In the genomic region with DNA sequence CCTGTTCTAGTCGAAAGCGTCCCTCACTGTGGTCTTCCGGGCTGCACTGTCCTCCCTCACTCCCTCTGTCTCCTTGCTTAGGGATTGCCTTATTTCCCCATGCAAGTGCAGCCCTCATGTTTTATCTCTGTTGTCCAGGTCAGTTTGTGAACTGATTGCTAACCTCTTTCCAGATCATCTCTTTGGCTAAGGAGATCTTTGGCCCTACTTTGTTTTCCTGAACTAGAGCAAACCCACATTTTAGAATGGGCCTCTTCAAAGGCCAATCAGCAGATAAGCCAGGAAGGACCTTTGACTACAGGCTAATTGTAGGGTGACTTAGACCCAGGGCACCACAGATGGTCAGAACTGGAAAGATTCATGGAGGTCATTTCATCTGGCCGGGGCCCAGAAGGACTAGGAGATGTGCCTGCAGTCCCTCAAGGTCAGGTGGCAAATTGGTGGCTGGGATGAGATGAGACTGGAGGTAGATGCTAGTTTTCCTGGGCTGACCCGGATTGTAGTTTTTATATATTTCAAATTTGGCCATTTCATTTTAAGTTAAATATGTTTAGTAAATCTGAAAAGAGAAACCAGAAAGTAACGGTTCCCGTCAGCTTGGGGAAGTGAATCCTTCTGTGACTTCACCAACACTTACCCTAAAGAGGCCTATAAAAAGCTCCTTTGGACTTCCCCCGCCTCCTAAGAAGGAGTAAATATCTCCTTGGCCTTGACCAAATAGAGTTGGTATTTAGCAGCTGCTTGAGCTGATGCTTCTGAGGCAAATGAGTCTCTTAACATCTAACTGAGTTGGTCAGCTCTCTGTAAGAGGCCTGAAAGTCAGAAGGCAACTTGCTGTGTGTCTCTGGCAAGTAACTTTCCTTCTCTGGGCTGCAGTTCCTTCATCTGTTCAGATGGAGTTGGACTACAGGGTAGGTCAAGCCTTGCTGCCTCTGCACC, we compare ENCODE assay signal across 1 cellular context.
A peak's percentile ranks its signal among the peaks of the same experiment; 100 is the strongest.
TF ChIP-seq lines count a peak whose summit lies in the region.

No MANE protein-coding gene starts in this region.

TF ChIP-seq in HepG2, 621 proteins besides CTCF, POLR2A, EP300 and RAD21 (continued from another document and continues in another):
- TF ChIP-seq, protein P1, sequence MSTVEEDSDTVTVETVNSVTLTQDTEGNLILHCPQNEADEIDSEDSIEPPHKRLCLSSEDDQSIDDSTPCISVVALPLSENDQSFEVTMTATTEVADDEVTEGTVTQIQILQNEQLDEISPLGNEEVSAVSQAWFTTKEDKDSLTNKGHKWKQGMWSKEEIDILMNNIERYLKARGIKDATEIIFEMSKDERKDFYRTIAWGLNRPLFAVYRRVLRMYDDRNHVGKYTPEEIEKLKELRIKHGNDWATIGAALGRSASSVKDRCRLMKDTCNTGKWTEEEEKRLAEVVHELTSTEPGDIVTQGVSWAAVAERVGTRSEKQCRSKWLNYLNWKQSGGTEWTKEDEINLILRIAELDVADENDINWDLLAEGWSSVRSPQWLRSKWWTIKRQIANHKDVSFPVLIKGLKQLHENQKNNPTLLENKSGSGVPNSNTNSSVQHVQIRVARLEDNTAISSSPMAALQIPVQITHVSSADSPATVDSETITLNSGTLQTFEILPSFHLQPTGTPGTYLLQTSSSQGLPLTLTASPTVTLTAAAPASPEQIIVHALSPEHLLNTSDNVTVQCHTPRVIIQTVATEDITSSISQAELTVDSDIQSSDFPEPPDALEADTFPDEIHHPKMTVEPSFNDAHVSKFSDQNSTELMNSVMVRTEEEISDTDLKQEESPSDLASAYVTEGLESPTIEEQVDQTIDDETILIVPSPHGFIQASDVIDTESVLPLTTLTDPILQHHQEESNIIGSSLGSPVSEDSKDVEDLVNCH (CRISPR knock-in tag; IDR thresholded peaks at IDR 0.05) = no peak
- peak; percentile 65; the same call in 1 of the 2 replicates for TF ChIP-seq SMAD3 (CRISPR knock-in tag; IDR thresholded peaks at IDR 0.05)
- TF ChIP-seq ZNF383 (CRISPR knock-in tag; IDR thresholded peaks at IDR 0.05; ENCODE audit: borderline replicate concordance) = no peak
- TF ChIP-seq, protein P2, sequence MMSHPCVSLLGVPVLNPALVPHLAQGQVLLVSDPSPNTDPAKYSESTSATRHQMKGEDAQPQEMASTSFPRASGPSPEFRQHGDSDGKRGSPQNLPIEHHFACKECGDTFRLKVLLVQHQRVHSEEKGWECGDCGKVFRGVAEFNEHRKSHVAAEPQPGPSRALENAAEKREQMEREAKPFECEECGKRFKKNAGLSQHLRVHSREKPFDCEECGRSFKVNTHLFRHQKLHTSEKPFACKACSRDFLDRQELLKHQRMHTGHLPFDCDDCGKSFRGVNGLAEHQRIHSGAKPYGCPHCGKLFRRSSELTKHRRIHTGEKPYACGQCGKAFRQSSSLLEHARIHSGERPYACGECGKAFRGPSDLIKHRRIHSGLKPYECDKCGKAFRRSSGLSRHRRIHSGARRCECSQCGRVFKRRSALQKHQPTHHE (CRISPR knock-in tag; IDR thresholded peaks at IDR 0.05; ENCODE audit: borderline replicate concordance) = no peak
- TF ChIP-seq TEAD3 (CRISPR knock-in tag; optimal IDR thresholded peaks at IDR 0.05; ENCODE audit: borderline replicate concordance) = peak; percentile 58
- TF ChIP-seq ZNF790 (CRISPR knock-in tag; IDR thresholded peaks at IDR 0.05; ENCODE audit: borderline replicate concordance) = no peak
- TF ChIP-seq EEA1 (CRISPR knock-in tag; IDR thresholded peaks at IDR 0.05; ENCODE audit: borderline replicate concordance) = no peak
- no peak for TF ChIP-seq HMGA1 (CRISPR knock-in tag; conservative IDR thresholded peaks at IDR 0.05)
- TF ChIP-seq KAT8 (CRISPR knock-in tag; IDR thresholded peaks at IDR 0.05) = peak; percentile 86
- TF ChIP-seq TRIM24 (CRISPR knock-in tag; IDR thresholded peaks at IDR 0.05) = no peak
- peak; percentile 57; the same call in 1 of the 2 replicates for TF ChIP-seq KDM4B (CRISPR knock-in tag; IDR thresholded peaks at IDR 0.05)
- TF ChIP-seq ZNF614 (CRISPR knock-in tag; IDR thresholded peaks at IDR 0.05; ENCODE audit: borderline replicate concordance) = peak; percentile 78; the same call in 1 of the 2 replicates
- TF ChIP-seq ARNT (IDR thresholded peaks at IDR 0.05) = no peak
- no peak for TF ChIP-seq ZNF850 (CRISPR knock-in tag; conservative IDR thresholded peaks at IDR 0.05)
- no peak for TF ChIP-seq KLF11 (CRISPR knock-in tag; IDR thresholded peaks at IDR 0.05)
- TF ChIP-seq, protein P3, sequence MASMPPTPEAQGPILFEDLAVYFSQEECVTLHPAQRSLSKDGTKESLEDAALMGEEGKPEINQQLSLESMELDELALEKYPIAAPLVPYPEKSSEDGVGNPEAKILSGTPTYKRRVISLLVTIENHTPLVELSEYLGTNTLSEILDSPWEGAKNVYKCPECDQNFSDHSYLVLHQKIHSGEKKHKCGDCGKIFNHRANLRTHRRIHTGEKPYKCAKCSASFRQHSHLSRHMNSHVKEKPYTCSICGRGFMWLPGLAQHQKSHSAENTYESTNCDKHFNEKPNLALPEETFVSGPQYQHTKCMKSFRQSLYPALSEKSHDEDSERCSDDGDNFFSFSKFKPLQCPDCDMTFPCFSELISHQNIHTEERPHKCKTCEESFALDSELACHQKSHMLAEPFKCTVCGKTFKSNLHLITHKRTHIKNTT (CRISPR knock-in tag; IDR thresholded peaks at IDR 0.05) = no peak
- TF ChIP-seq SIN3A (IDR thresholded peaks at IDR 0.05; ENCODE audit: borderline replicate concordance, low read depth, low read length) = no peak
- peak; percentile 95; the same call in 1 of the 2 replicates for TF ChIP-seq ZNF768 (CRISPR knock-in tag; IDR thresholded peaks at IDR 0.05)
- TF ChIP-seq MIXL1 (CRISPR knock-in tag; IDR thresholded peaks at IDR 0.05) = peak; percentile 94
- TF ChIP-seq, protein P4, sequence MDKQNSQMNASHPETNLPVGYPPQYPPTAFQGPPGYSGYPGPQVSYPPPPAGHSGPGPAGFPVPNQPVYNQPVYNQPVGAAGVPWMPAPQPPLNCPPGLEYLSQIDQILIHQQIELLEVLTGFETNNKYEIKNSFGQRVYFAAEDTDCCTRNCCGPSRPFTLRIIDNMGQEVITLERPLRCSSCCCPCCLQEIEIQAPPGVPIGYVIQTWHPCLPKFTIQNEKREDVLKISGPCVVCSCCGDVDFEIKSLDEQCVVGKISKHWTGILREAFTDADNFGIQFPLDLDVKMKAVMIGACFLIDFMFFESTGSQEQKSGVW (CRISPR knock-in tag; IDR thresholded peaks at IDR 0.05; ENCODE audit: borderline replicate concordance) = no peak
- TF ChIP-seq, protein P5, sequence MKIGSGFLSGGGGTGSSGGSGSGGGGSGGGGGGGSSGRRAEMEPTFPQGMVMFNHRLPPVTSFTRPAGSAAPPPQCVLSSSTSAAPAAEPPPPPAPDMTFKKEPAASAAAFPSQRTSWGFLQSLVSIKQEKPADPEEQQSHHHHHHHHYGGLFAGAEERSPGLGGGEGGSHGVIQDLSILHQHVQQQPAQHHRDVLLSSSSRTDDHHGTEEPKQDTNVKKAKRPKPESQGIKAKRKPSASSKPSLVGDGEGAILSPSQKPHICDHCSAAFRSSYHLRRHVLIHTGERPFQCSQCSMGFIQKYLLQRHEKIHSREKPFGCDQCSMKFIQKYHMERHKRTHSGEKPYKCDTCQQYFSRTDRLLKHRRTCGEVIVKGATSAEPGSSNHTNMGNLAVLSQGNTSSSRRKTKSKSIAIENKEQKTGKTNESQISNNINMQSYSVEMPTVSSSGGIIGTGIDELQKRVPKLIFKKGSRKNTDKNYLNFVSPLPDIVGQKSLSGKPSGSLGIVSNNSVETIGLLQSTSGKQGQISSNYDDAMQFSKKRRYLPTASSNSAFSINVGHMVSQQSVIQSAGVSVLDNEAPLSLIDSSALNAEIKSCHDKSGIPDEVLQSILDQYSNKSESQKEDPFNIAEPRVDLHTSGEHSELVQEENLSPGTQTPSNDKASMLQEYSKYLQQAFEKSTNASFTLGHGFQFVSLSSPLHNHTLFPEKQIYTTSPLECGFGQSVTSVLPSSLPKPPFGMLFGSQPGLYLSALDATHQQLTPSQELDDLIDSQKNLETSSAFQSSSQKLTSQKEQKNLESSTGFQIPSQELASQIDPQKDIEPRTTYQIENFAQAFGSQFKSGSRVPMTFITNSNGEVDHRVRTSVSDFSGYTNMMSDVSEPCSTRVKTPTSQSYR (CRISPR knock-in tag; IDR thresholded peaks at IDR 0.05; ENCODE audit: borderline replicate concordance) = 0 out of 2 replicates have a peak, but pooled peaks have one; percentile 24
- peak; percentile 82; the same call in 1 of the 2 replicates for TF ChIP-seq RFXAP (CRISPR knock-in tag; IDR thresholded peaks at IDR 0.05; ENCODE audit: borderline replicate concordance)
- TF ChIP-seq, protein P6, sequence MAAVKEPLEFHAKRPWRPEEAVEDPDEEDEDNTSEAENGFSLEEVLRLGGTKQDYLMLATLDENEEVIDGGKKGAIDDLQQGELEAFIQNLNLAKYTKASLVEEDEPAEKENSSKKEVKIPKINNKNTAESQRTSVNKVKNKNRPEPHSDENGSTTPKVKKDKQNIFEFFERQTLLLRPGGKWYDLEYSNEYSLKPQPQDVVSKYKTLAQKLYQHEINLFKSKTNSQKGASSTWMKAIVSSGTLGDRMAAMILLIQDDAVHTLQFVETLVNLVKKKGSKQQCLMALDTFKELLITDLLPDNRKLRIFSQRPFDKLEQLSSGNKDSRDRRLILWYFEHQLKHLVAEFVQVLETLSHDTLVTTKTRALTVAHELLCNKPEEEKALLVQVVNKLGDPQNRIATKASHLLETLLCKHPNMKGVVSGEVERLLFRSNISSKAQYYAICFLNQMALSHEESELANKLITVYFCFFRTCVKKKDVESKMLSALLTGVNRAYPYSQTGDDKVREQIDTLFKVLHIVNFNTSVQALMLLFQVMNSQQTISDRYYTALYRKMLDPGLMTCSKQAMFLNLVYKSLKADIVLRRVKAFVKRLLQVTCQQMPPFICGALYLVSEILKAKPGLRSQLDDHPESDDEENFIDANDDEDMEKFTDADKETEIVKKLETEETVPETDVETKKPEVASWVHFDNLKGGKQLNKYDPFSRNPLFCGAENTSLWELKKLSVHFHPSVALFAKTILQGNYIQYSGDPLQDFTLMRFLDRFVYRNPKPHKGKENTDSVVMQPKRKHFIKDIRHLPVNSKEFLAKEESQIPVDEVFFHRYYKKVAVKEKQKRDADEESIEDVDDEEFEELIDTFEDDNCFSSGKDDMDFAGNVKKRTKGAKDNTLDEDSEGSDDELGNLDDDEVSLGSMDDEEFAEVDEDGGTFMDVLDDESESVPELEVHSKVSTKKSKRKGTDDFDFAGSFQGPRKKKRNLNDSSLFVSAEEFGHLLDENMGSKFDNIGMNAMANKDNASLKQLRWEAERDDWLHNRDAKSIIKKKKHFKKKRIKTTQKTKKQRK (IDR thresholded peaks at IDR 0.05; ENCODE audit: low read length) = no peak
- 0 out of 2 replicates have a peak, but pooled peaks have one; percentile 33 for TF ChIP-seq JUND (CRISPR knock-in tag; IDR thresholded peaks at IDR 0.05)
- TF ChIP-seq TOE1 (CRISPR knock-in tag; IDR thresholded peaks at IDR 0.05) = 0 out of 2 replicates have a peak, but pooled peaks have one; percentile 86
- no peak for TF ChIP-seq HNRNPLL (IDR thresholded peaks at IDR 0.05; ENCODE audit: low read depth, low read length, poor library complexity, severe bottlenecking)
- TF ChIP-seq, protein P7, sequence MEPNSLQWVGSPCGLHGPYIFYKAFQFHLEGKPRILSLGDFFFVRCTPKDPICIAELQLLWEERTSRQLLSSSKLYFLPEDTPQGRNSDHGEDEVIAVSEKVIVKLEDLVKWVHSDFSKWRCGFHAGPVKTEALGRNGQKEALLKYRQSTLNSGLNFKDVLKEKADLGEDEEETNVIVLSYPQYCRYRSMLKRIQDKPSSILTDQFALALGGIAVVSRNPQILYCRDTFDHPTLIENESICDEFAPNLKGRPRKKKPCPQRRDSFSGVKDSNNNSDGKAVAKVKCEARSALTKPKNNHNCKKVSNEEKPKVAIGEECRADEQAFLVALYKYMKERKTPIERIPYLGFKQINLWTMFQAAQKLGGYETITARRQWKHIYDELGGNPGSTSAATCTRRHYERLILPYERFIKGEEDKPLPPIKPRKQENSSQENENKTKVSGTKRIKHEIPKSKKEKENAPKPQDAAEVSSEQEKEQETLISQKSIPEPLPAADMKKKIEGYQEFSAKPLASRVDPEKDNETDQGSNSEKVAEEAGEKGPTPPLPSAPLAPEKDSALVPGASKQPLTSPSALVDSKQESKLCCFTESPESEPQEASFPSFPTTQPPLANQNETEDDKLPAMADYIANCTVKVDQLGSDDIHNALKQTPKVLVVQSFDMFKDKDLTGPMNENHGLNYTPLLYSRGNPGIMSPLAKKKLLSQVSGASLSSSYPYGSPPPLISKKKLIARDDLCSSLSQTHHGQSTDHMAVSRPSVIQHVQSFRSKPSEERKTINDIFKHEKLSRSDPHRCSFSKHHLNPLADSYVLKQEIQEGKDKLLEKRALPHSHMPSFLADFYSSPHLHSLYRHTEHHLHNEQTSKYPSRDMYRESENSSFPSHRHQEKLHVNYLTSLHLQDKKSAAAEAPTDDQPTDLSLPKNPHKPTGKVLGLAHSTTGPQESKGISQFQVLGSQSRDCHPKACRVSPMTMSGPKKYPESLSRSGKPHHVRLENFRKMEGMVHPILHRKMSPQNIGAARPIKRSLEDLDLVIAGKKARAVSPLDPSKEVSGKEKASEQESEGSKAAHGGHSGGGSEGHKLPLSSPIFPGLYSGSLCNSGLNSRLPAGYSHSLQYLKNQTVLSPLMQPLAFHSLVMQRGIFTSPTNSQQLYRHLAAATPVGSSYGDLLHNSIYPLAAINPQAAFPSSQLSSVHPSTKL (CRISPR knock-in tag; IDR thresholded peaks at IDR 0.05) = peak; percentile 83
- TF ChIP-seq, protein P8, sequence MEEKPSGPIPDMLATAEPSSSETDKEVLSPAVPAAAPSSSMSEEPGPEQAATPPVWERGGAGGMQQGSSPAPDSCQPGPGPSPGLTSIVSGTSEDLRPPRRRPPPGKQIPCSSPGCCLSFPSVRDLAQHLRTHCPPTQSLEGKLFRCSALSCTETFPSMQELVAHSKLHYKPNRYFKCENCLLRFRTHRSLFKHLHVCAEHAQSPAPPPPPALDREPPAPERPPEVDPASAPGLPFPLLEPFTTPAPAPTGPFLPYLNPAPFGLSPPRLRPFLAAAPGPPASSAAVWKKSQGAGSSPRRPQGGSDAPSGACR (CRISPR knock-in tag; IDR thresholded peaks at IDR 0.05) = peak; percentile 79; the same call in 1 of the 2 replicates
- TF ChIP-seq RFXANK (CRISPR knock-in tag; IDR thresholded peaks at IDR 0.05) = no peak
